8 cellular contexts compared by ENCODE assay signal in the genomic region with DNA sequence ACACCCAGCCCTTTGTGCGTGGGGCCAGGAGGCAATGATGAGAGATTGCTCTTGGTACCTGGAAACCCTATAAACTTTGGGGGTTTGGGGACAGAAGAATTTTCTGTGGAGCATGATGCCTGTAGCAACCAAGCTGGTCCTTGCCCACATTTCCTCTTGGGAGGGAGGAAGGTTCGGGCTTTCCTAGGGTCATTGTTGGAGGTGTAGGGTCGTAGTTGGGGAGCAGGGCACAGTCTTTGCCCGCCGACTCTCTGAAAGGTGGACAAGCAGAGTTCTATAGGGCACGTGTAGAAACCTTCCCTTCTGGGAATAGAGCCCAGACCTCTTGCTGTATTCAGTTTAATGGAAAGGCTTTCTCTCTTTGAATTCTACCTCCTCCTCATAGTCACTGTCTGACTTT. TPM values are rescaled to one million over a fixed set of nuclear protein-coding genes. Genes with fewer than 3 reads are reported as not detected.
A peak's percentile ranks its signal among the peaks of the same experiment; 100 is the strongest.
DNase-seq lines count a peak whose midpoint lies in the region; ATAC-seq and TF ChIP-seq lines count a peak whose summit lies in the region.

No MANE protein-coding gene starts in this region.

- peak overlapping the region; percentile 86 for H3K27ac ChIP-seq in angular gyrus (ENCODE audit: low read depth, low read length)
- no peak overlapping the region for H3K27ac ChIP-seq in suprapubic skin

- no peak for DNase-seq in T-helper 2 cell treated with Interferon-gamma antibody and Interleukin-4, amounts not matched to agents 5 μg/mL and 100 μg/mL, for 36 hours (ENCODE audit: low spot score)
- DNase-seq in T-helper 2 cell: no peak
- DNase-seq in left lobe of liver (ENCODE audit: low spot score): peak; percentile 36
- no peak for DNase-seq in suprapubic skin (ENCODE audit: low spot score in 2 of 2)
- no peak for DNase-seq in stimulated activated CD8-positive, alpha-beta memory T cell treated with anti-CD3 and anti-CD28 coated beads, Interleukin-4, amount 100 ng/mL, for 48 hours
- DNase-seq in NCI-H2171 treated with DMSO at 0.1 percent for 48 hours (lab: John Stamatoyannopoulos, UW): no peak

- H3K36me3 ChIP-seq in suprapubic skin: no peaks in the 10 kb centered on the region

- no peaks in the 10 kb centered on the region for H3K9me3 ChIP-seq in suprapubic skin

- peak overlapping the region; percentile 82 for H3K4me3 ChIP-seq in suprapubic skin

- peaks cover 1% of the 10 kb centered on the region for H3K36me3 Mint-ChIP-seq in T-helper 2 cell treated with Interferon-gamma antibody and Interleukin-4, amounts not matched to agents 5 μg/mL and 100 μg/mL, for 36 hours (ENCODE audit: low read depth)

- H3K27ac Mint-ChIP-seq in T-helper 2 cell treated with Interferon-gamma antibody and Interleukin-4, amounts not matched to agents 5 μg/mL and 100 μg/mL, for 36 hours: no peak overlapping the region

- no peak for TF ChIP-seq CTCF in suprapubic skin (IDR thresholded peaks at IDR 0.05)

- TF ChIP-seq POLR2A in suprapubic skin (IDR thresholded peaks at IDR 0.05): no peak

- H3K9me3 Mint-ChIP-seq in T-helper 2 cell treated with Interferon-gamma antibody and Interleukin-4, amounts not matched to agents 5 μg/mL and 100 μg/mL, for 36 hours: peaks cover 10% of the 10 kb centered on the region

- peaks cover 28% of the 10 kb centered on the region for H3K4me1 ChIP-seq in suprapubic skin

- peaks cover 42% of the 10 kb centered on the region for H3K27me3 Mint-ChIP-seq in T-helper 2 cell treated with Interferon-gamma antibody and Interleukin-4, amounts not matched to agents 5 μg/mL and 100 μg/mL, for 36 hours (ENCODE audit: low read depth)

- H3K4me3 Mint-ChIP-seq in T-helper 2 cell treated with Interferon-gamma antibody and Interleukin-4, amounts not matched to agents 5 μg/mL and 100 μg/mL, for 36 hours: peak overlapping the region; percentile 74

- WGBS in suprapubic skin: 54% methylated on average over 6 of the region's 6 CpGs

- no peaks in the 10 kb centered on the region for H3K27me3 ChIP-seq in suprapubic skin

- no peak for TF ChIP-seq EP300 in suprapubic skin (IDR thresholded peaks at IDR 0.05)

- ATAC-seq in left lobe of liver: no peak
- no peak for ATAC-seq in GM19397 (IDR thresholded peaks at IDR 0.05; ENCODE audit: unreplicated experiment)

- peaks cover 9% of the 10 kb centered on the region for H3K4me1 Mint-ChIP-seq in T-helper 2 cell treated with Interferon-gamma antibody and Interleukin-4, amounts not matched to agents 5 μg/mL and 100 μg/mL, for 36 hours (ENCODE audit: low read depth)

RNA-seq across cellular contexts. Expression of gene PRDM11, which starts 1.4 kb away (rescaled TPM):
- 3.5 TPM for total RNA-seq in left lobe of liver
- 10 to 100 TPM in 3 of 4 donors, 1 to 10 TPM in 1; 9.1 to 11.9 (median 11.0) TPM for total RNA-seq in suprapubic skin
